In the genomic region with DNA sequence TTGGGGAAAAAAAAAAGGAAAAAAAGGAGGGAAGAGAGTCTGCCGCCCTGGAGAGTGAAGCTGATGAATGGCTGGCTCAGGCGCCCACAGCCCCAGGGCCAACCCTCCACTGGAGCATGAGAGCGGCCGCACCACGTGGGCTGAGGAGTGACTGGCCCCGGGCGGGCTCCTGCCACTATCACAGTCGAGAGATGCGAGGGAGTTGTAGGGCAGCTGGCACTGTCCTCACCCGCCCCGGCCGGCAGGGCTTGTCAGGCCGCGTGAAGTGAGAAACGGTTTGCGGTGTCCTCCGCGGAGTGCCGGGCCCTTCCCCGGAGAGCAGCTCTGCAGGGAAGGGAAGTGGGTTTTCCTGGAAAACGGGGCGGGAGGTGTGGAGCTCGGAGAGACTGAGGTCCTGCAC, we compare ENCODE assay signal across 4 cellular contexts.
TF ChIP-seq lines count a peak whose summit lies in the region.

No MANE protein-coding gene starts in this region.

TF ChIP-seq in SK-N-SH, 30 proteins besides CTCF, POLR2A, EP300 and RAD21:
- TF ChIP-seq SMC3 (IDR thresholded peaks at IDR 0.05; ENCODE audit: low read depth, low read length) (no peak), POLR2AphosphoS5 (IDR thresholded peaks at IDR 0.05; ENCODE audit: low read depth, low read length) (no peak), TAF1 (IDR thresholded peaks at IDR 0.05; ENCODE audit: borderline replicate concordance, low read depth, low read length) (no peak), MEF2A (IDR thresholded peaks at IDR 0.05; ENCODE audit: borderline replicate concordance, low read depth) (no peak), FOXJ3 (CRISPR knock-in tag; IDR thresholded peaks at IDR 0.05) (no peak), JUND (IDR thresholded peaks at IDR 0.05) (no peak), NFIC (IDR thresholded peaks at IDR 0.05; ENCODE audit: borderline replicate concordance) (no peak), MXI1 (IDR thresholded peaks at IDR 0.05; ENCODE audit: low read depth, low read length) (no peak), CHD2 (IDR thresholded peaks at IDR 0.05; ENCODE audit: low read length, partially characterized antibody) (no peak), SIN3A (IDR thresholded peaks at IDR 0.05; ENCODE audit: borderline replicate concordance, low read depth, low read length) (no peak)
- TF ChIP-seq, protein P1, sequence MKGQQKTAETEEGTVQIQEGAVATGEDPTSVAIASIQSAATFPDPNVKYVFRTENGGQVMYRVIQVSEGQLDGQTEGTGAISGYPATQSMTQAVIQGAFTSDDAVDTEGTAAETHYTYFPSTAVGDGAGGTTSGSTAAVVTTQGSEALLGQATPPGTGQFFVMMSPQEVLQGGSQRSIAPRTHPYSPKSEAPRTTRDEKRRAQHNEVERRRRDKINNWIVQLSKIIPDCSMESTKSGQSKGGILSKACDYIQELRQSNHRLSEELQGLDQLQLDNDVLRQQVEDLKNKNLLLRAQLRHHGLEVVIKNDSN (IDR thresholded peaks at IDR 0.05; ENCODE audit: borderline replicate concordance, low read depth), result no peak
- TF ChIP-seq, protein P2, sequence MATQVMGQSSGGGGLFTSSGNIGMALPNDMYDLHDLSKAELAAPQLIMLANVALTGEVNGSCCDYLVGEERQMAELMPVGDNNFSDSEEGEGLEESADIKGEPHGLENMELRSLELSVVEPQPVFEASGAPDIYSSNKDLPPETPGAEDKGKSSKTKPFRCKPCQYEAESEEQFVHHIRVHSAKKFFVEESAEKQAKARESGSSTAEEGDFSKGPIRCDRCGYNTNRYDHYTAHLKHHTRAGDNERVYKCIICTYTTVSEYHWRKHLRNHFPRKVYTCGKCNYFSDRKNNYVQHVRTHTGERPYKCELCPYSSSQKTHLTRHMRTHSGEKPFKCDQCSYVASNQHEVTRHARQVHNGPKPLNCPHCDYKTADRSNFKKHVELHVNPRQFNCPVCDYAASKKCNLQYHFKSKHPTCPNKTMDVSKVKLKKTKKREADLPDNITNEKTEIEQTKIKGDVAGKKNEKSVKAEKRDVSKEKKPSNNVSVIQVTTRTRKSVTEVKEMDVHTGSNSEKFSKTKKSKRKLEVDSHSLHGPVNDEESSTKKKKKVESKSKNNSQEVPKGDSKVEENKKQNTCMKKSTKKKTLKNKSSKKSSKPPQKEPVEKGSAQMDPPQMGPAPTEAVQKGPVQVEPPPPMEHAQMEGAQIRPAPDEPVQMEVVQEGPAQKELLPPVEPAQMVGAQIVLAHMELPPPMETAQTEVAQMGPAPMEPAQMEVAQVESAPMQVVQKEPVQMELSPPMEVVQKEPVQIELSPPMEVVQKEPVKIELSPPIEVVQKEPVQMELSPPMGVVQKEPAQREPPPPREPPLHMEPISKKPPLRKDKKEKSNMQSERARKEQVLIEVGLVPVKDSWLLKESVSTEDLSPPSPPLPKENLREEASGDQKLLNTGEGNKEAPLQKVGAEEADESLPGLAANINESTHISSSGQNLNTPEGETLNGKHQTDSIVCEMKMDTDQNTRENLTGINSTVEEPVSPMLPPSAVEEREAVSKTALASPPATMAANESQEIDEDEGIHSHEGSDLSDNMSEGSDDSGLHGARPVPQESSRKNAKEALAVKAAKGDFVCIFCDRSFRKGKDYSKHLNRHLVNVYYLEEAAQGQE (IDR thresholded peaks at IDR 0.05; ENCODE audit: low read depth, low read length), result no peak

TF ChIP-seq in SK-N-SH treated with all-trans-retinoic acid at 6 μM for 48 hours, 23 proteins besides CTCF, POLR2A, EP300 and RAD21:
- TF ChIP-seq, protein P3, sequence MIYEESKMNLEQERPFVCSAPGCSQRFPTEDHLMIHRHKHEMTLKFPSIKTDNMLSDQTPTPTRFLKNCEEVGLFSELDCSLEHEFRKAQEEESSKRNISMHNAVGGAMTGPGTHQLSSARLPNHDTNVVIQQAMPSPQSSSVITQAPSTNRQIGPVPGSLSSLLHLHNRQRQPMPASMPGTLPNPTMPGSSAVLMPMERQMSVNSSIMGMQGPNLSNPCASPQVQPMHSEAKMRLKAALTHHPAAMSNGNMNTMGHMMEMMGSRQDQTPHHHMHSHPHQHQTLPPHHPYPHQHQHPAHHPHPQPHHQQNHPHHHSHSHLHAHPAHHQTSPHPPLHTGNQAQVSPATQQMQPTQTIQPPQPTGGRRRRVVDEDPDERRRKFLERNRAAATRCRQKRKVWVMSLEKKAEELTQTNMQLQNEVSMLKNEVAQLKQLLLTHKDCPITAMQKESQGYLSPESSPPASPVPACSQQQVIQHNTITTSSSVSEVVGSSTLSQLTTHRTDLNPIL (CRISPR knock-in tag; IDR thresholded peaks at IDR 0.05; ENCODE audit: low read depth), result no peak
- TF ChIP-seq ZNF70 (CRISPR knock-in tag; IDR thresholded peaks at IDR 0.05) (no peak), GLIS3 (CRISPR knock-in tag; IDR thresholded peaks at IDR 0.05) (no peak), ISL1 (CRISPR knock-in tag; IDR thresholded peaks at IDR 0.05) (no peak), ZFP30 (CRISPR knock-in tag; IDR thresholded peaks at IDR 0.05) (no peak), ZNF8 (CRISPR knock-in tag; IDR thresholded peaks at IDR 0.05) (no peak)

TF ChIP-seq in Ishikawa, 13 proteins besides CTCF, POLR2A, EP300 and RAD21:
- TF ChIP-seq, protein P2 (IDR thresholded peaks at IDR 0.05; ENCODE audit: low read depth), result no peak
- TF ChIP-seq, protein P1 (IDR thresholded peaks at IDR 0.05), result 0 out of 2 replicates have a peak, but pooled peaks have one; percentile 18

TF ChIP-seq in K562, 482 proteins besides CTCF, POLR2A, EP300 and RAD21:
- no peak for TF ChIP-seq DACH1 (IDR thresholded peaks at IDR 0.05; ENCODE audit: partially characterized antibody)
- TF ChIP-seq ZNF717 (CRISPR knock-in tag; IDR thresholded peaks at IDR 0.05), result no peak
- TF ChIP-seq, protein P4, sequence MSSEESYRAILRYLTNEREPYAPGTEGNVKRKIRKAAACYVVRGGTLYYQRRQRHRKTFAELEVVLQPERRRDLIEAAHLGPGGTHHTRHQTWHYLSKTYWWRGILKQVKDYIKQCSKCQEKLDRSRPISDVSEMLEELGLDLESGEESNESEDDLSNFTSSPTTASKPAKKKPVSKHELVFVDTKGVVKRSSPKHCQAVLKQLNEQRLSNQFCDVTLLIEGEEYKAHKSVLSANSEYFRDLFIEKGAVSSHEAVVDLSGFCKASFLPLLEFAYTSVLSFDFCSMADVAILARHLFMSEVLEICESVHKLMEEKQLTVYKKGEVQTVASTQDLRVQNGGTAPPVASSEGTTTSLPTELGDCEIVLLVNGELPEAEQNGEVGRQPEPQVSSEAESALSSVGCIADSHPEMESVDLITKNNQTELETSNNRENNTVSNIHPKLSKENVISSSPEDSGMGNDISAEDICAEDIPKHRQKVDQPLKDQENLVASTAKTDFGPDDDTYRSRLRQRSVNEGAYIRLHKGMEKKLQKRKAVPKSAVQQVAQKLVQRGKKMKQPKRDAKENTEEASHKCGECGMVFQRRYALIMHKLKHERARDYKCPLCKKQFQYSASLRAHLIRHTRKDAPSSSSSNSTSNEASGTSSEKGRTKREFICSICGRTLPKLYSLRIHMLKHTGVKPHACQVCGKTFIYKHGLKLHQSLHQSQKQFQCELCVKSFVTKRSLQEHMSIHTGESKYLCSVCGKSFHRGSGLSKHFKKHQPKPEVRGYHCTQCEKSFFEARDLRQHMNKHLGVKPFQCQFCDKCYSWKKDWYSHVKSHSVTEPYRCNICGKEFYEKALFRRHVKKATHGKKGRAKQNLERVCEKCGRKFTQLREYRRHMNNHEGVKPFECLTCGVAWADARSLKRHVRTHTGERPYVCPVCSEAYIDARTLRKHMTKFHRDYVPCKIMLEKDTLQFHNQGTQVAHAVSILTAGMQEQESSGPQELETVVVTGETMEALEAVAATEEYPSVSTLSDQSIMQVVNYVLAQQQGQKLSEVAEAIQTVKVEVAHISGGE (CRISPR knock-in tag; IDR thresholded peaks at IDR 0.05), result no peak
- TF ChIP-seq MCM3 (IDR thresholded peaks at IDR 0.05), result no peak
- TF ChIP-seq, protein P5, sequence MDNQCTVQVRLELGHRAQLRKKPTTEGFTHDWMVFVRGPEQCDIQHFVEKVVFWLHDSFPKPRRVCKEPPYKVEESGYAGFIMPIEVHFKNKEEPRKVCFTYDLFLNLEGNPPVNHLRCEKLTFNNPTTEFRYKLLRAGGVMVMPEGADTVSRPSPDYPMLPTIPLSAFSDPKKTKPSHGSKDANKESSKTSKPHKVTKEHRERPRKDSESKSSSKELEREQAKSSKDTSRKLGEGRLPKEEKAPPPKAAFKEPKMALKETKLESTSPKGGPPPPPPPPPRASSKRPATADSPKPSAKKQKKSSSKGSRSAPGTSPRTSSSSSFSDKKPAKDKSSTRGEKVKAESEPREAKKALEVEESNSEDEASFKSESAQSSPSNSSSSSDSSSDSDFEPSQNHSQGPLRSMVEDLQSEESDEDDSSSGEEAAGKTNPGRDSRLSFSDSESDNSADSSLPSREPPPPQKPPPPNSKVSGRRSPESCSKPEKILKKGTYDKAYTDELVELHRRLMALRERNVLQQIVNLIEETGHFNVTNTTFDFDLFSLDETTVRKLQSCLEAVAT (IDR thresholded peaks at IDR 0.05), result no peak
- TF ChIP-seq, protein P6, sequence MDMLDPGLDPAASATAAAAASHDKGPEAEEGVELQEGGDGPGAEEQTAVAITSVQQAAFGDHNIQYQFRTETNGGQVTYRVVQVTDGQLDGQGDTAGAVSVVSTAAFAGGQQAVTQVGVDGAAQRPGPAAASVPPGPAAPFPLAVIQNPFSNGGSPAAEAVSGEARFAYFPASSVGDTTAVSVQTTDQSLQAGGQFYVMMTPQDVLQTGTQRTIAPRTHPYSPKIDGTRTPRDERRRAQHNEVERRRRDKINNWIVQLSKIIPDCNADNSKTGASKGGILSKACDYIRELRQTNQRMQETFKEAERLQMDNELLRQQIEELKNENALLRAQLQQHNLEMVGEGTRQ (CRISPR knock-in tag; IDR thresholded peaks at IDR 0.05), result peak; percentile 11; the same call in 1 of the 2 replicates
- TF ChIP-seq, protein P1 (CRISPR knock-in tag; IDR thresholded peaks at IDR 0.05), result peak; percentile 21; the same call in 1 of the 2 replicates
- no peak for TF ChIP-seq NR2F6 (CRISPR knock-in tag; IDR thresholded peaks at IDR 0.05)
TF ChIP-seq in K562: peak in this region for 2.
